ENCODE assay signal across 7 cellular contexts in the genomic region with DNA sequence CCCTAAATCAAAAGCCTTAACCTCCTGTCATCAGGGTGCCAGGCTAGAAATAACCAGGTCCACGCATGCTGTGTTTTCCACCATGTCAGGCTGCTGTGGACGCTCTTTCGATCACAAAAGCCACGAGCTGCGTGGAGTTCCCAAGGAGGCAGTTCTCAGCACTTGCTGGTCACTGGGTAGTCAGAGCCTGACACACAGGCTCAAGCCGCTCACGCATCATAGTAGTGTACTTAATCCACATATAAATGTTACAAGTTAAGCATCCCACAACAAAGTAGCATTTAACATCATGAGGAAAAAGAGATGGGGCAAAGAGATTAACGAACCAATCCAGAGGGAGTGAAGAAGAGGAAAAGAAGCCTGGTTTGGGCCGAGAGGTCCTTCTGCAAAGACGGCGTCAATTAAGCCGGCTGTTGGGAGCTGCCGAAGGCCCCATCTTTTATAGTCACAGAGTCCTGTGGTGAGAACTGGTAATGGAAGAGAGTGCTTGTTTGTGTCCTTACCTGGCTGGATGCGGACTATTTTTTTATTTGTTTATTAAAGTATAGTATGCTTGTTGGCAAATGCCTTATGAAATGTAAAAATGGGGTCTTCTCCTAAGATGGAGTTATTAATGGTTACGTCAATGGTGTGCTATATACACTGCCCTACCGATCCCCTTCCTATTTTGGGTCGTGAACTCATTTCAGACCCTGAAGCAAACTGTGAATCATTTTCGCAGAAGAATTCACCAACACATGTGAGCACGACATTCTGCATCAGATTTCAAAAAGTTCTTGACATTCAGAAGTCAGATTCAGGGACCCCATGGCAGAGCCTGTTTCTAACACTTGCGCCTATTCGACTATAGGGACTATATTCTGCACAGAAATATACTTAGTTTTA. TPM values are rescaled to one million over a fixed set of nuclear protein-coding genes. Genes with fewer than 3 reads are reported as not detected.
A peak's percentile ranks its signal among the peaks of the same experiment; 100 is the strongest.
DNase-seq lines count a peak whose midpoint lies in the region; ATAC-seq, FAIRE-seq and TF ChIP-seq lines count a peak whose summit lies in the region.

No MANE protein-coding gene starts in this region.

- no peaks in the 10 kb centered on the region for H3K27me3 ChIP-seq in pancreas

- H3K9me3 Mint-ChIP-seq in activated CD4-positive, alpha-beta T cell treated with anti-CD3 and anti-CD28 coated beads, Interleukin-2, amount 10 ng/mL, durations not matched to agents 7 days and 5 days: no peaks in the 10 kb centered on the region

- FAIRE-seq in pancreas (lab: Jason Lieb, UNC): no peak

- H3K9me3 ChIP-seq in pancreas: no peaks in the 10 kb centered on the region

- peaks cover 10 to 33% (median 25%) of the 10 kb centered on the region in 3 donors for H3K4me1 ChIP-seq in pancreas

- POLR2A ChIA-PET in activated CD4-positive, alpha-beta T cell treated with anti-CD3 and anti-CD28 coated beads, Interleukin-2, amount 10 ng/mL, durations not matched to agents 7 days and 5 days (lab: Charles Lee): interaction anchor here (0.5 to 1.5 kb wide), 2 partner anchors 33 to 84 kb away, joined by 6 read pairs; a partner anchor contains a TSS

- peak overlapping the region; percentile 88 for H3K27ac Mint-ChIP-seq in activated CD4-positive, alpha-beta T cell treated with anti-CD3 and anti-CD28 coated beads, Interleukin-2, amount 10 ng/mL, durations not matched to agents 7 days and 5 days

- no peaks in the 10 kb centered on the region for H3K27me3 Mint-ChIP-seq in activated CD4-positive, alpha-beta T cell treated with anti-CD3 and anti-CD28 coated beads, Interleukin-2, amount 10 ng/mL, durations not matched to agents 7 days and 5 days

- CTCF ChIA-PET in activated CD4-positive, alpha-beta T cell treated with anti-CD3 and anti-CD28 coated beads, Interleukin-2, amount 10 ng/mL, durations not matched to agents 7 days and 5 days (lab: Charles Lee): interaction anchor here (0.5 to 3.5 kb wide), 6 partner anchors 14 to 386 kb away, joined by 3 to 8 read pairs (median 4); no protein-coding TSS in a partner anchor

- intact Hi-C loops in pancreas (cut with DNase I): no loop called here

- DNase-seq in EH (ENCODE audit: low read depth) (peak; percentile 55), HS-27A (ENCODE audit: low read depth) (peak; percentile 15), fibroblast of pulmonary artery (ENCODE audit: low read depth) (peak; percentile 43), pancreas (peak in 1 of 6 donors; percentile 29)
- no peak for DNase-seq in activated CD4-positive, alpha-beta T cell treated with anti-CD3 and anti-CD28 coated beads, Interleukin-2, amount 10 ng/mL, durations not matched to agents 7 days and 5 days

- peaks cover 56% of the 10 kb centered on the region for H3K4me1 Mint-ChIP-seq in activated CD4-positive, alpha-beta T cell treated with anti-CD3 and anti-CD28 coated beads, Interleukin-2, amount 10 ng/mL, durations not matched to agents 7 days and 5 days

- no peaks in the 10 kb centered on the region for H3K36me3 ChIP-seq in pancreas

- TF ChIP-seq CTCF in fibroblast of pulmonary artery (IDR thresholded peaks at IDR 0.05; ENCODE audit: low read length, missing control alignments) (no peak), pancreas (IDR thresholded peaks at IDR 0.05) (no peak)

- ATAC-seq in GM19455 (IDR thresholded peaks at IDR 0.05; ENCODE audit: unreplicated experiment): peak; percentile 9
- ATAC-seq in pancreas: peak in 3 of 4 donors; percentile 1 to 24 (median 7)
- no peak for ATAC-seq in GM18858 (IDR thresholded peaks at IDR 0.05; ENCODE audit: unreplicated experiment)

- 28 to 34% methylated on average over 21 of the region's 21 CpGs for WGBS in pancreas, 2 donors

- peak overlapping the region; percentile 87 for H3K4me3 Mint-ChIP-seq in activated CD4-positive, alpha-beta T cell treated with anti-CD3 and anti-CD28 coated beads, Interleukin-2, amount 10 ng/mL, durations not matched to agents 7 days and 5 days

- H3K36me3 Mint-ChIP-seq in activated CD4-positive, alpha-beta T cell treated with anti-CD3 and anti-CD28 coated beads, Interleukin-2, amount 10 ng/mL, durations not matched to agents 7 days and 5 days (ENCODE audit: low read depth): peaks cover 45% of the 10 kb centered on the region

- H3K27ac ChIP-seq in pancreas: peak overlapping the region; percentile 53 to 82 (median 68)

- peak overlapping the region; percentile 72 for H3K4me3 ChIP-seq in fibroblast of pulmonary artery (replicated peaks; ENCODE audit: low read depth, low read length)
- peak overlapping the region; percentile 48 to 84 (median 66) for H3K4me3 ChIP-seq in pancreas

RNA-seq across cellular contexts. Expression of a gene that starts 0.7 kb away (rescaled TPM):
- total RNA-seq in activated CD4-positive, alpha-beta T cell treated with anti-CD3 and anti-CD28 coated beads, Interleukin-2, amount 10 ng/mL, durations not matched to agents 7 days and 5 days: 10 to 100 TPM; 20.2 to 21.4 TPM
- total RNA-seq in pancreas: 10 to 100 TPM in 1 of 6 donors, 1 to 10 TPM in 5; 3.3 to 10.2 (median 6.0) TPM
- polyA plus RNA-seq in pancreas: 10 to 100 TPM; 20.0 to 22.8 TPM

RNA-seq across cellular contexts. Expression of a gene that starts 1.0 kb away (rescaled TPM):
- 10 to 100 TPM; 58.0 to 64.2 TPM for total RNA-seq in activated CD4-positive, alpha-beta T cell treated with anti-CD3 and anti-CD28 coated beads, Interleukin-2, amount 10 ng/mL, durations not matched to agents 7 days and 5 days
- total RNA-seq in pancreas: 10 to 100 TPM in 1 of 6 donors, 1 to 10 TPM in 5; 3.6 to 13.6 (median 6.3) TPM
- polyA plus RNA-seq in pancreas: 1 to 10 TPM; 4.8 to 8.1 TPM

Comparison
In these comparisons a context has a peak if more than half of its experiments do, and no peak if none do; other contexts are left out.
1. RNA of a gene that starts 1.0 kb away (total RNA-seq): 58.0 to 64.2 TPM in activated CD4-positive, alpha-beta T cell treated with anti-CD3 and anti-CD28 coated beads, Interleukin-2, amount 10 ng/mL, durations not matched to agents 7 days and 5 days; 3.6 to 13.6 TPM in pancreas; every median in the first group is over 4 times any median in the second.